ENCODE assay signal across 10 cellular contexts in genomic region chr11:67419330-67420049, GRCh38. TPM values are rescaled to one million over a fixed set of nuclear protein-coding genes. Genes with fewer than 3 reads are reported as not detected.
DNase-seq lines count a peak whose midpoint lies in the region; ATAC-seq and TF ChIP-seq lines count a peak whose summit lies in the region.
"Had no signal": no experiment of that assay in that cellular context is flagged by ENCODE, and none has a peak within 500 bp of the region (broad histone marks: within the 10 kb centered on the region; RNA-seq: fewer than 3 reads in every experiment).

No MANE protein-coding gene starts in this region.

- no peak overlapping the region for H3K4me3 ChIP-seq in SU-DHL-6 (ENCODE audit: insufficient read depth, low read length, poor library complexity, severe bottlenecking)
- no peak overlapping the region for H3K4me3 ChIP-seq in gastroesophageal sphincter
- H3K4me3 ChIP-seq: lung had no signal

- TF ChIP-seq CTCF in SU-DHL-6 (IDR thresholded peaks at IDR 0.05; ENCODE audit: insufficient read depth, low read length, poor library complexity, severe bottlenecking) (no peak), gastroesophageal sphincter (IDR thresholded peaks at IDR 0.05) (no peak)

- no peaks in the 10 kb centered on the region for H3K36me3 ChIP-seq in SU-DHL-6 (ENCODE audit: low read length)
- no peaks in the 10 kb centered on the region for H3K36me3 ChIP-seq in gastroesophageal sphincter

- no peaks in the 10 kb centered on the region for H3K36me3 Mint-ChIP-seq in activated CD4-positive, alpha-beta T cell treated with anti-CD3 and anti-CD28 coated beads, Interleukin-2, amount 10 ng/mL, durations not matched to agents 24 days and 14 days (ENCODE audit: low read depth)
- no peaks in the 10 kb centered on the region for H3K36me3 Mint-ChIP-seq in stimulated activated naive CD8-positive, alpha-beta T cell treated with anti-CD3 and anti-CD28 coated beads, Interleukin-15, Interleukin-2, amounts not matched to agents 100 ng/mL and 50 ng/mL, for 24 hours (ENCODE audit: low read depth)

- peak overlapping the region; percentile 67; the same call in 1 of the 2 replicates for H3K9ac ChIP-seq in SU-DHL-6 (ENCODE audit: low read length)

- intact Hi-C loops in activated CD4-positive, alpha-beta T cell treated with anti-CD3 and anti-CD28 coated beads, Interleukin-2, amount 10 ng/mL, durations not matched to agents 24 days and 14 days (cut with micrococcal nuclease), result loop anchor here (10.0 kb wide), 1 partner anchor 185 kb away; the partner anchor contains the start of gene NDUFV1

- ATAC-seq in gastroesophageal sphincter (no peak), GM19023 (IDR thresholded peaks at IDR 0.05; ENCODE audit: unreplicated experiment) (no peak)

- DNase-seq in activated CD4-positive, alpha-beta T cell treated with anti-CD3 and anti-CD28 coated beads, Interleukin-2, amount 10 ng/mL, durations not matched to agents 24 days and 14 days, result no peak
- no peak for DNase-seq in activated CD4-positive, alpha-beta T cell treated with anti-CD3 and anti-CD28 coated beads for 48 hours
- DNase-seq in DMS79 (lab: John Stamatoyannopoulos, UW) (no peak), SIG-M5 treated with dmso at 0.1 percent for 504 hours (lab: John Stamatoyannopoulos, UW; ENCODE audit: unreplicated experiment) (no peak)

- H3K4me1 Mint-ChIP-seq in activated CD4-positive, alpha-beta T cell treated with anti-CD3 and anti-CD28 coated beads, Interleukin-2, amount 10 ng/mL, durations not matched to agents 24 days and 14 days, result peaks cover 28% of the 10 kb centered on the region
- H3K4me1 Mint-ChIP-seq in stimulated activated naive CD8-positive, alpha-beta T cell treated with anti-CD3 and anti-CD28 coated beads, Interleukin-15, Interleukin-2, amounts not matched to agents 100 ng/mL and 50 ng/mL, for 24 hours (ENCODE audit: low read depth), result peaks cover 51% of the 10 kb centered on the region

- no peak for TF ChIP-seq EP300 in gastroesophageal sphincter (IDR thresholded peaks at IDR 0.05)

- H3K9me2 ChIP-seq in SU-DHL-6 (replicated peaks; ENCODE audit: insufficient read depth, low read length), result no peaks in the 10 kb centered on the region

- H3K27ac Mint-ChIP-seq in activated CD4-positive, alpha-beta T cell treated with anti-CD3 and anti-CD28 coated beads, Interleukin-2, amount 10 ng/mL, durations not matched to agents 24 days and 14 days, result no peak overlapping the region
- H3K27ac Mint-ChIP-seq in stimulated activated naive CD8-positive, alpha-beta T cell treated with anti-CD3 and anti-CD28 coated beads, Interleukin-15, Interleukin-2, amounts not matched to agents 100 ng/mL and 50 ng/mL, for 24 hours, result peak overlapping the region; percentile 92

- no peaks in the 10 kb centered on the region for H3K27me3 ChIP-seq in SU-DHL-6 (ENCODE audit: low read length)
- no peaks in the 10 kb centered on the region for H3K27me3 ChIP-seq in gastroesophageal sphincter

- no peaks in the 10 kb centered on the region for H3K79me2 ChIP-seq in SU-DHL-6 (ENCODE audit: insufficient read depth, low read length)

- no peaks in the 10 kb centered on the region for H3K9me3 Mint-ChIP-seq in activated CD4-positive, alpha-beta T cell treated with anti-CD3 and anti-CD28 coated beads, Interleukin-2, amount 10 ng/mL, durations not matched to agents 24 days and 14 days
- H3K9me3 Mint-ChIP-seq in stimulated activated naive CD8-positive, alpha-beta T cell treated with anti-CD3 and anti-CD28 coated beads, Interleukin-15, Interleukin-2, amounts not matched to agents 100 ng/mL and 50 ng/mL, for 24 hours, result no peaks in the 10 kb centered on the region

- no peaks in the 10 kb centered on the region for H4K20me1 ChIP-seq in SU-DHL-6 (ENCODE audit: low read depth, low read length)

- TF ChIP-seq POLR2A in gastroesophageal sphincter (IDR thresholded peaks at IDR 0.05), result no peak

- H3K4me2 ChIP-seq in SU-DHL-6 (ENCODE audit: low read depth, low read length, poor library complexity, severe bottlenecking), result peak overlapping the region; percentile 32

- WGBS in gastroesophageal sphincter (ENCODE audit: low coverage in 1 of 2), 2 donors, result no CpG with 5 or more reads among the region's 21 CpGs

- no peaks in the 10 kb centered on the region for H3K9me3 ChIP-seq in SU-DHL-6 (ENCODE audit: insufficient read depth, low read length)
- H3K9me3 ChIP-seq in gastroesophageal sphincter, result no peaks in the 10 kb centered on the region

- H2AFZ ChIP-seq in SU-DHL-6 (ENCODE audit: low read depth, low read length, severe bottlenecking), result no peak overlapping the region

- peaks cover 15% of the 10 kb centered on the region for H3K27me3 Mint-ChIP-seq in activated CD4-positive, alpha-beta T cell treated with anti-CD3 and anti-CD28 coated beads, Interleukin-2, amount 10 ng/mL, durations not matched to agents 24 days and 14 days
- no peaks in the 10 kb centered on the region for H3K27me3 Mint-ChIP-seq in stimulated activated naive CD8-positive, alpha-beta T cell treated with anti-CD3 and anti-CD28 coated beads, Interleukin-15, Interleukin-2, amounts not matched to agents 100 ng/mL and 50 ng/mL, for 24 hours

- peaks cover 0 to 65% (median 15%) of the 10 kb centered on the region in 3 donors for H3K4me1 ChIP-seq in gastroesophageal sphincter

- peak overlapping the region; percentile 77 for H3K4me3 Mint-ChIP-seq in activated CD4-positive, alpha-beta T cell treated with anti-CD3 and anti-CD28 coated beads, Interleukin-2, amount 10 ng/mL, durations not matched to agents 24 days and 14 days
- H3K4me3 Mint-ChIP-seq in stimulated activated naive CD8-positive, alpha-beta T cell treated with anti-CD3 and anti-CD28 coated beads, Interleukin-15, Interleukin-2, amounts not matched to agents 100 ng/mL and 50 ng/mL, for 24 hours, result peak overlapping the region; percentile 83

- no peaks in the 10 kb centered on the region for H3F3A ChIP-seq in SU-DHL-6 (ENCODE audit: insufficient read depth)

- H3K27ac ChIP-seq in SU-DHL-6 (ENCODE audit: low read depth, low read length) (peak overlapping the region; percentile 32), gastroesophageal sphincter (peak overlapping the region in 3 of 4 donors; percentile 88 to 91 (median 91))

RNA-seq across cellular contexts. Expression of gene CARNS1, which starts 4.0 kb away (rescaled TPM):
- total RNA-seq in activated CD4-positive, alpha-beta T cell treated with anti-CD3 and anti-CD28 coated beads, Interleukin-2, amount 10 ng/mL, durations not matched to agents 24 days and 14 days, result 0.77 and 0.83 TPM in 2 replicates
- total RNA-seq in gastroesophageal sphincter, result 1 to 10 TPM in 3 of 4 donors, under 1 TPM in 1; 0.73 to 3.3 (median 1.6) TPM

RNA-seq across cellular contexts. Expression of gene RPS6KB2, which starts 8.8 kb away (rescaled TPM):
- 79.3 and 83.1 TPM in 2 replicates for total RNA-seq in activated CD4-positive, alpha-beta T cell treated with anti-CD3 and anti-CD28 coated beads, Interleukin-2, amount 10 ng/mL, durations not matched to agents 24 days and 14 days
- 10 to 100 TPM; 35.8 to 49.7 (median 45.6) TPM for total RNA-seq in gastroesophageal sphincter

RNA-seq across cellular contexts. Expression of gene TBC1D10C, which starts 15.6 kb away (rescaled TPM):
- 115 and 119 TPM in 2 replicates for total RNA-seq in activated CD4-positive, alpha-beta T cell treated with anti-CD3 and anti-CD28 coated beads, Interleukin-2, amount 10 ng/mL, durations not matched to agents 24 days and 14 days
- total RNA-seq in gastroesophageal sphincter, result 1 to 10 TPM in 3 of 4 donors, under 1 TPM in 1; 0.30 to 2.0 (median 1.5) TPM
- total RNA-seq: fibroblast of lung had no signal

RNA-seq across cellular contexts. Expression of gene PPP1CA, which starts 17.8 kb away (rescaled TPM):
- 251 and 252 TPM in 2 replicates for total RNA-seq in activated CD4-positive, alpha-beta T cell treated with anti-CD3 and anti-CD28 coated beads, Interleukin-2, amount 10 ng/mL, durations not matched to agents 24 days and 14 days
- total RNA-seq in gastroesophageal sphincter, result 10 to 100 TPM; 49.9 to 78.6 (median 63.4) TPM

RNA-seq across cellular contexts. Expression of gene PTPRCAP, which starts 18.0 kb away (rescaled TPM):
- 85.1 and 90.3 TPM in 2 replicates for total RNA-seq in activated CD4-positive, alpha-beta T cell treated with anti-CD3 and anti-CD28 coated beads, Interleukin-2, amount 10 ng/mL, durations not matched to agents 24 days and 14 days
- total RNA-seq in gastroesophageal sphincter, result 1 to 10 TPM; 3.5 to 6.4 (median 4.2) TPM

Comparison
In these comparisons a context has a peak if more than half of its experiments do, and no peak if none do; other contexts are left out.
1. RNA of gene TBC1D10C, which starts 15.6 kb away (total RNA-seq): 115 to 119 TPM in activated CD4-positive, alpha-beta T cell treated with anti-CD3 and anti-CD28 coated beads, Interleukin-2, amount 10 ng/mL, durations not matched to agents 24 days and 14 days; 0.30 to 2.0 TPM in gastroesophageal sphincter; every median in the first group is over 10 times any median in the second.